9 cellular contexts compared by ENCODE assay signal in the genomic region with DNA sequence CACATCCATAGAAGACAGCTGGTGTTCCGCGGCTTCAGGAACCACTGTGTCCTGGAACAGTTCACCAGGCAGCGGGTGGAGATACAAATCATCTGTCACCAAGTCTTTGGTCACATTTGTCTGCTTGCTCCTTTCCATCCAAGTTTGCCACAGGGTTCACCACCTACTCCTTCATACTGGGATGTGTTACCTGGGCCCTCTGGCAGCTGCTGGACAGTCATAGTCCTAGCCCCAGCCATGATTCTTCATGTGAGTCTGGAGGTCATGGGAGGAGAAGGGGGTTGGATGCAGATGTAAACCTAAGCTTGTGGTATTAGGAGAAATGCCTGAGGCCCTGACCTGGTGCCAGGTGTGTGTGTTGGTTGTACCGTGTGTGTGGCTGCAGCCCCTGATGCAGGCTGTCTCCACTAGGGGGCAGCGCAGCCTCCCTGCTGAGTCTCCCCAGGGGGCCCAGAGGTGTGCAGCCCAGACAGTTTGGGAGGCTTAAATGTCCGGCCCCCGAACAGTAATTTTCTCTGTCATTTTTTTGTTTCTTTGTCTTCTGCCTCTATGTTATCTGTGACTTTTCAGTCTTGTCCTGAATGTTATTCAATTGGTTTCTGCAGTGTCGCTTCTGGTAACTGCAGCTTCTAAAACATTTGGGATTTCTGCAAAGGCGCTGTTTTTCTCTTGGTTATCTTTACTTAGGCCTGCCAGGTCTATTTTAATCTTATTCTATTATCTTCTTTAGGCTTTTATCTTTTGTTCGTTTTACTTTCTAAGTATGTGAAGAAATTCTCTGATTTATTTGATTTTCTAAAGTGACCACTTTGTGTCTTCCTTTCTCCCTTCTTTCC. TPM values are rescaled to one million over a fixed set of nuclear protein-coding genes. Genes with fewer than 3 reads are reported as not detected.
DNase-seq lines count a peak whose midpoint lies in the region; ATAC-seq, FAIRE-seq and TF ChIP-seq lines count a peak whose summit lies in the region.
"Had no signal": no experiment of that assay in that cellular context is flagged by ENCODE, and none has a peak within 500 bp of the region (broad histone marks: within the 10 kb centered on the region; RNA-seq: fewer than 3 reads in every experiment).

No MANE protein-coding gene starts in this region.

- DNase-seq in D721Med (ENCODE audit: insufficient read length, low spot score): no peak
- peak; percentile 19 for DNase-seq in H4 (ENCODE audit: low spot score)
- peak; percentile 58 for DNase-seq in WTC11 (ENCODE audit: low spot score)
- no peak for DNase-seq in kidney epithelial cell (ENCODE audit: low read depth)
- DNase-seq in stimulated activated naive CD8-positive, alpha-beta T cell treated with anti-CD3 and anti-CD28 coated beads, Interleukin-15, amount 100 ng/mL, for 72 hours: peak; percentile 14 to 23
- no peak for DNase-seq in NCI-H446 treated with DMSO at 0.1 percent for 48 hours (lab: John Stamatoyannopoulos, UW)
- no peak for DNase-seq in NCI-H1694 treated with DMSO at 0.1 percent for 48 hours (lab: John Stamatoyannopoulos, UW)
- no peak for DNase-seq in SHP77 (lab: John Stamatoyannopoulos, UW)

- no peaks in the 10 kb centered on the region for H3K36me3 Mint-ChIP-seq in WTC11

- POLR2A ChIA-PET in WTC11 (lab: Charles Lee): no interaction called here

- H3K4me3 ChIP-seq in kidney epithelial cell (ENCODE audit: low read depth, low read length): no peak overlapping the region

- peaks cover 15% of the 10 kb centered on the region for H3K9me3 Mint-ChIP-seq in WTC11
- H3K9me3 Mint-ChIP-seq in stimulated activated naive CD8-positive, alpha-beta T cell treated with anti-CD3 and anti-CD28 coated beads, Interleukin-15, amount 100 ng/mL, for 72 hours: peaks cover 5 to 8% of the 10 kb centered on the region in 2 donors

- peak; percentile 39; the same call in 1 of the 2 replicates for ATAC-seq in WTC11
- ATAC-seq in stimulated activated naive CD8-positive, alpha-beta T cell treated with anti-CD3 and anti-CD28 coated beads, Interleukin-15, amount 100 ng/mL, for 72 hours: no peak

- H3K27ac Mint-ChIP-seq in WTC11: no peak overlapping the region
- no peak overlapping the region for H3K27ac Mint-ChIP-seq in stimulated activated naive CD8-positive, alpha-beta T cell treated with anti-CD3 and anti-CD28 coated beads, Interleukin-15, amount 100 ng/mL, for 72 hours

- H3K4me3 Mint-ChIP-seq in WTC11: no peak overlapping the region
- no peak overlapping the region for H3K4me3 Mint-ChIP-seq in stimulated activated naive CD8-positive, alpha-beta T cell treated with anti-CD3 and anti-CD28 coated beads, Interleukin-15, amount 100 ng/mL, for 72 hours

- no peaks in the 10 kb centered on the region for H3K36me3 ChIP-seq in kidney epithelial cell (ENCODE audit: control insufficient read depth, insufficient read depth, low read length)

- peaks cover 4% of the 10 kb centered on the region; the same call in 1 of the 2 replicates for H3K27me3 Mint-ChIP-seq in WTC11 (ENCODE audit: low read depth)
- no peaks in the 10 kb centered on the region for H3K27me3 Mint-ChIP-seq in stimulated activated naive CD8-positive, alpha-beta T cell treated with anti-CD3 and anti-CD28 coated beads, Interleukin-15, amount 100 ng/mL, for 72 hours

- no peaks in the 10 kb centered on the region for H3K4me1 Mint-ChIP-seq in WTC11
- no peaks in the 10 kb centered on the region for H3K4me1 Mint-ChIP-seq in stimulated activated naive CD8-positive, alpha-beta T cell treated with anti-CD3 and anti-CD28 coated beads, Interleukin-15, amount 100 ng/mL, for 72 hours

- TF ChIP-seq CTCF in D721Med (IDR thresholded peaks at IDR 0.05; ENCODE audit: insufficient read depth, missing control alignments) (peak; percentile 43), WTC11 (IDR thresholded peaks at IDR 0.05) (peak; percentile 80), kidney epithelial cell (IDR thresholded peaks at IDR 0.05; ENCODE audit: insufficient read depth, low read length, poor library complexity, severe bottlenecking) (peak; percentile 69)

- no peaks in the 10 kb centered on the region for H3K27me3 ChIP-seq in kidney epithelial cell (ENCODE audit: control insufficient read depth, insufficient read depth, low read length)

- FAIRE-seq in D721Med (lab: Jason Lieb, UNC): no peak
- FAIRE-seq: colon had no signal

- CTCF ChIA-PET in WTC11 (lab: Charles Lee): interaction anchor here (0.6 to 1.5 kb wide), 6 partner anchors 12 to 243 kb away, joined by 3 to 4 read pairs (median 3); no protein-coding TSS in a partner anchor

TF ChIP-seq in WTC11, 78 proteins besides CTCF, POLR2A, EP300 and RAD21:
- TF ChIP-seq ZNF423 (CRISPR knock-in tag; IDR thresholded peaks at IDR 0.05): peak; percentile 90
- no peak for TF ChIP-seq FOXP1 (CRISPR knock-in tag; IDR thresholded peaks at IDR 0.05; ENCODE audit: borderline replicate concordance)
TF ChIP-seq in WTC11: peak in this region for 1.

RNA-seq across cellular contexts. Expression of a gene that starts 14.8 kb away (rescaled TPM):
- total RNA-seq in H4 (2014; rRNA removed; shearing (Covaris generic)): not detected in 2 replicates
- total RNA-seq in WTC11 (2021) (not detected in 3 replicates), kidney epithelial cell (not detected in 2 replicates)

Comparison
In these comparisons a context has a peak if more than half of its experiments do, and no peak if none do; other contexts are left out.
1. DNase-seq: peak in H4 (single experiment), WTC11 (single experiment) and stimulated activated naive CD8-positive, alpha-beta T cell treated with anti-CD3 and anti-CD28 coated beads, Interleukin-15, amount 100 ng/mL, for 72 hours (2 of 2); none in D721Med (single experiment), kidney epithelial cell (single experiment), NCI-H446 treated with DMSO at 0.1 percent for 48 hours (single experiment), NCI-H1694 treated with DMSO at 0.1 percent for 48 hours (single experiment) and SHP77 (0 of 2).
2. Peak in every context shown above with its lines, with median percentiles within 50 percentile points of each other: CTCF ChIP-seq.